Comparison of ENCODE assay signal across 1 cellular context in the genomic region with DNA sequence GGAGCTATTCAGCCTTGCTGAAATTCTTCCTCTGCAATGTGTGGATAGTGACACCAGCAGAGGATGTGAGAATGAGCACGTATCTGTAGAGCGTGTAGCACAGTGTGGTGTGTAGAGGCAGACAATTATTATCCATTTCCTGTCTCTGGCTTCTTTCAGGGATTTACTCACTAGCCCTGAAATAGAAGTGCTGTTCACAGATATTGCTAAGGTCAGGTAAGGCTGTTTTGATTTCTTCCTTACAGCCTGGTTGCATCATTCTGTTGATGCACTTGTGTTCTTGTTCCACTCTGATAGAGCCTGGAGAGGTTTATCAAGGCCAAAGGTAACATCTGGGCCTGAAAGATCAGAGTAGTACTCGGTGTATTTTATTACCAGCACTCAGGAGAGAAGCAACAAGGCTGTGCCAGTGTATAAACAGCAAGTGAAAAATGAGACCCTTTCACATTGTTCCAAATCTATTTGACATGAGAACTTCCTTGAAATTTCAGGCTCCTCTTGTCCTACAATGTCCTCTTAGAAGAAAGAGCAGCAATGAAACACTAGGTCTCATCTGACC.
A peak's percentile ranks its signal among the peaks of the same experiment; 100 is the strongest.
TF ChIP-seq lines count a peak whose summit lies in the region.

No MANE protein-coding gene starts in this region.

TF ChIP-seq in HepG2, 621 proteins besides CTCF, POLR2A, EP300 and RAD21:
- TF ChIP-seq FOXP1 (IDR thresholded peaks at IDR 0.05) (no peak), FOXP1 (CRISPR knock-in tag; IDR thresholded peaks at IDR 0.05) (no peak), CSRNP2 (CRISPR knock-in tag; conservative IDR thresholded peaks at IDR 0.05; ENCODE audit: low read depth) (no peak), ATF4 (CRISPR knock-in tag; IDR thresholded peaks at IDR 0.05) (peak in 1 of 2 experiments; percentile 78; a peak in 2 of 4 replicates), CEBPG (CRISPR knock-in tag; IDR thresholded peaks at IDR 0.05) (0 out of 2 replicates have a peak, but pooled peaks have one; percentile 30), ZNF235 (CRISPR knock-in tag; IDR thresholded peaks at IDR 0.05; ENCODE audit: borderline replicate concordance) (no peak)
- TF ChIP-seq, protein P1, sequence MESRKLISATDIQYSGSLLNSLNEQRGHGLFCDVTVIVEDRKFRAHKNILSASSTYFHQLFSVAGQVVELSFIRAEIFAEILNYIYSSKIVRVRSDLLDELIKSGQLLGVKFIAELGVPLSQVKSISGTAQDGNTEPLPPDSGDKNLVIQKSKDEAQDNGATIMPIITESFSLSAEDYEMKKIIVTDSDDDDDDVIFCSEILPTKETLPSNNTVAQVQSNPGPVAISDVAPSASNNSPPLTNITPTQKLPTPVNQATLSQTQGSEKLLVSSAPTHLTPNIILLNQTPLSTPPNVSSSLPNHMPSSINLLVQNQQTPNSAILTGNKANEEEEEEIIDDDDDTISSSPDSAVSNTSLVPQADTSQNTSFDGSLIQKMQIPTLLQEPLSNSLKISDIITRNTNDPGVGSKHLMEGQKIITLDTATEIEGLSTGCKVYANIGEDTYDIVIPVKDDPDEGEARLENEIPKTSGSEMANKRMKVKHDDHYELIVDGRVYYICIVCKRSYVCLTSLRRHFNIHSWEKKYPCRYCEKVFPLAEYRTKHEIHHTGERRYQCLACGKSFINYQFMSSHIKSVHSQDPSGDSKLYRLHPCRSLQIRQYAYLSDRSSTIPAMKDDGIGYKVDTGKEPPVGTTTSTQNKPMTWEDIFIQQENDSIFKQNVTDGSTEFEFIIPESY (CRISPR knock-in tag; IDR thresholded peaks at IDR 0.05), result 0 out of 2 replicates have a peak, but pooled peaks have one; percentile 31
